Comparison of ENCODE assay signal across 1 cellular context in genomic region chr15:63043391-63044076, GRCh38.
TF ChIP-seq lines count a peak whose summit lies in the region.

No MANE protein-coding gene starts in this region.

TF ChIP-seq in GM12878, 131 proteins besides CTCF, POLR2A, EP300 and RAD21 (continued from another document):
- TF ChIP-seq SIN3A (IDR thresholded peaks at IDR 0.05; ENCODE audit: low read depth, low read length) (no peak), SMC3 (IDR thresholded peaks at IDR 0.05; ENCODE audit: borderline replicate concordance, low read length) (no peak), SMAD5 (IDR thresholded peaks at IDR 0.05; ENCODE audit: low read depth) (no peak)
TF ChIP-seq in GM12878: peak in this region for 1.
